13 cellular contexts compared by ENCODE assay signal in genomic region chrX:136067097-136067496, GRCh38.
"Had no signal": no experiment of that assay in that cellular context is flagged by ENCODE, and none has a peak within 500 bp of the region (broad histone marks: within the 10 kb centered on the region; RNA-seq: fewer than 3 reads in every experiment).

No MANE protein-coding gene starts in this region.

- H3K27me3 ChIP-seq: foreskin keratinocyte, neutrophil, SJSA1 had no signal

- H3K27ac Mint-ChIP-seq: activated B cell treated with CpG ODN at 0.5 μM for 24 hours; activated CD4-positive, alpha-beta T cell treated with anti-CD3 and anti-CD28 coated beads, Interleukin-2, amount 10 ng/mL, durations not matched to agents 24 days and 14 days; natural killer cell; stimulated activated naive CD8-positive, alpha-beta T cell treated with anti-CD3 and anti-CD28 coated beads, Interleukin-15, Interleukin-2, amounts not matched to agents 100 ng/mL and 50 ng/mL, for 24 hours had no signal

- H3K27me3 Mint-ChIP-seq: activated CD4-positive, alpha-beta T cell treated with anti-CD3 and anti-CD28 coated beads, Interleukin-2, amount 10 ng/mL, durations not matched to agents 24 days and 14 days; stimulated activated naive CD8-positive, alpha-beta T cell treated with anti-CD3 and anti-CD28 coated beads, Interleukin-15, Interleukin-2, amounts not matched to agents 100 ng/mL and 50 ng/mL, for 24 hours had no signal

- DNase-seq: activated B cell treated with CpG ODN at 0.5 μM for 24 hours; activated CD4-positive, alpha-beta T cell treated with anti-CD3 and anti-CD28 coated beads, Interleukin-2, amount 10 ng/mL, durations not matched to agents 24 days and 14 days; aorta; foreskin keratinocyte; head of caudate nucleus; left cardiac atrium; natural killer cell; right cardiac atrium; SW 1271 had no signal

- H3K36me3 Mint-ChIP-seq: natural killer cell had no signal

- H3K9me3 ChIP-seq: breast epithelium, neutrophil, SJSA1 had no signal

- ATAC-seq: foreskin keratinocyte, left cardiac atrium, natural killer cell, right cardiac atrium had no signal

- H3K27ac ChIP-seq: breast epithelium, foreskin keratinocyte, neutrophil, SJSA1 had no signal

- H3K36me3 ChIP-seq: breast epithelium, neutrophil, SJSA1 had no signal

- H3K9me3 Mint-ChIP-seq: activated B cell treated with CpG ODN at 0.5 μM for 24 hours; activated CD4-positive, alpha-beta T cell treated with anti-CD3 and anti-CD28 coated beads, Interleukin-2, amount 10 ng/mL, durations not matched to agents 24 days and 14 days; natural killer cell; stimulated activated naive CD8-positive, alpha-beta T cell treated with anti-CD3 and anti-CD28 coated beads, Interleukin-15, Interleukin-2, amounts not matched to agents 100 ng/mL and 50 ng/mL, for 24 hours had no signal

- H3K4me1 ChIP-seq: breast epithelium, foreskin keratinocyte had no signal

- H3K4me3 ChIP-seq: breast epithelium, SJSA1 had no signal

- H3K4me3 Mint-ChIP-seq: activated B cell treated with CpG ODN at 0.5 μM for 24 hours; activated CD4-positive, alpha-beta T cell treated with anti-CD3 and anti-CD28 coated beads, Interleukin-2, amount 10 ng/mL, durations not matched to agents 24 days and 14 days; natural killer cell; stimulated activated naive CD8-positive, alpha-beta T cell treated with anti-CD3 and anti-CD28 coated beads, Interleukin-15, Interleukin-2, amounts not matched to agents 100 ng/mL and 50 ng/mL, for 24 hours had no signal
